Comparison of ENCODE assay signal across 2 cellular contexts in genomic region chr21:17002628-17003027, GRCh38.
TF ChIP-seq lines count a peak whose summit lies in the region.

No MANE protein-coding gene starts in this region.

TF ChIP-seq in HEK293, 187 proteins besides CTCF, POLR2A, EP300 and RAD21 (continued from another document):
- TF ChIP-seq, protein P1, sequence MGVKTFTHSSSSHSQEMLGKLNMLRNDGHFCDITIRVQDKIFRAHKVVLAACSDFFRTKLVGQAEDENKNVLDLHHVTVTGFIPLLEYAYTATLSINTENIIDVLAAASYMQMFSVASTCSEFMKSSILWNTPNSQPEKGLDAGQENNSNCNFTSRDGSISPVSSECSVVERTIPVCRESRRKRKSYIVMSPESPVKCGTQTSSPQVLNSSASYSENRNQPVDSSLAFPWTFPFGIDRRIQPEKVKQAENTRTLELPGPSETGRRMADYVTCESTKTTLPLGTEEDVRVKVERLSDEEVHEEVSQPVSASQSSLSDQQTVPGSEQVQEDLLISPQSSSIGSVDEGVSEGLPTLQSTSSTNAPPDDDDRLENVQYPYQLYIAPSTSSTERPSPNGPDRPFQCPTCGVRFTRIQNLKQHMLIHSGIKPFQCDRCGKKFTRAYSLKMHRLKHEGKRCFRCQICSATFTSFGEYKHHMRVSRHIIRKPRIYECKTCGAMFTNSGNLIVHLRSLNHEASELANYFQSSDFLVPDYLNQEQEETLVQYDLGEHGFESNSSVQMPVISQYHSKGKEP (tag by site-specific recombination; IDR thresholded peaks at IDR 0.05) = no peak
- no peak for TF ChIP-seq ZNF16 (tag by site-specific recombination; IDR thresholded peaks at IDR 0.05; ENCODE audit: low read depth)
- TF ChIP-seq ZNF133 (tag by site-specific recombination; IDR thresholded peaks at IDR 0.05) = no peak

TF ChIP-seq in WTC11, 78 proteins besides CTCF, POLR2A, EP300 and RAD21 (continued from another document):
- TF ChIP-seq TEAD4 (CRISPR knock-in tag; IDR thresholded peaks at IDR 0.05) = no peak
- TF ChIP-seq PRRX2 (CRISPR knock-in tag; IDR thresholded peaks at IDR 0.05) = no peak
- no peak for TF ChIP-seq SMAD4 (CRISPR knock-in tag; IDR thresholded peaks at IDR 0.05)
- no peak for TF ChIP-seq OVOL2 (CRISPR knock-in tag; IDR thresholded peaks at IDR 0.05; ENCODE audit: borderline replicate concordance)
